ENCODE assay signal across 22 cellular contexts in genomic region chr9:125475385-125475784, GRCh38.
A peak's percentile ranks its signal among the peaks of the same experiment; 100 is the strongest.
DNase-seq lines count a peak whose midpoint lies in the region; ATAC-seq, FAIRE-seq and TF ChIP-seq lines count a peak whose summit lies in the region.
"Had no signal": no experiment of that assay in that cellular context is flagged by ENCODE, and none has a peak within 500 bp of the region (broad histone marks: within the 10 kb centered on the region; RNA-seq: fewer than 3 reads in every experiment).

No MANE protein-coding gene starts in this region.

- H3K4me1 ChIP-seq in liver (ENCODE audit: control insufficient read depth in 4 of 4, insufficient read depth in 4 of 4, low read length in 3 of 4) (peaks cover 20 to 53% (median 35%) of the 10 kb centered on the region in 4 donors), HepG2 (ENCODE audit: insufficient read depth, low read length) (peaks cover 33% of the 10 kb centered on the region), right lobe of liver (peaks cover 0 to 48% (median 27%) of the 10 kb centered on the region in 4 donors), trophoblast cell (ENCODE audit: control insufficient read depth in 1 of 2, insufficient read depth in 2 of 2, low read length in 2 of 2) (peaks cover 21 to 42% of the 10 kb centered on the region in 2 experiments), vagina (peaks cover 31% of the 10 kb centered on the region)
- H3K4me1 ChIP-seq: BLaER1 had no signal

- CTCF ChIA-PET in HepG2 (lab: Yijun Ruan, JAX; ENCODE audit: low intra/inter-chr PET ratio, low total read pairs) = no interaction called here

- no peak overlapping the region for H2BK5ac ChIP-seq in trophoblast cell (ENCODE audit: low read depth, low read length, poor library complexity)

- DNase-seq in HepG2 (ENCODE audit: low spot score) (no peak), right lobe of liver (peak; percentile 61 to 92 (median 87)), trophoblast cell (no peak), vagina (ENCODE audit: extremely low spot score in 2 of 2) (no peak)
- DNase-seq in activated CD8-positive, alpha-beta memory T cell treated with anti-CD3 and anti-CD28 coated beads for 24 hours = no peak
- DNase-seq: Calu3; CD4-positive, alpha-beta memory T cell; EL; GM23248; HCEC 1CT; NCI-H345; NCI-H524 treated with DMSO at 0.1 percent for 48 hours; PC-9 had no signal

- H3K27ac ChIP-seq in liver (ENCODE audit: low read depth in 1 of 2, low read length in 2 of 2) = peak overlapping the region; percentile 48 to 65
- no peak overlapping the region for H3K27ac ChIP-seq in HepG2 (ENCODE audit: extremely low read length, insufficient read depth, low read length)
- peak overlapping the region; percentile 47 to 87 (median 77) for H3K27ac ChIP-seq in right lobe of liver
- H3K27ac ChIP-seq in trophoblast cell (ENCODE audit: low read depth, low read length) = no peak overlapping the region
- peak overlapping the region; percentile 69 for H3K27ac ChIP-seq in vagina
- H3K27ac ChIP-seq: BLaER1, GM23248, PC-9, RWPE1, SJSA1 had no signal

- no peaks in the 10 kb centered on the region for H3K9me3 Mint-ChIP-seq in activated T-helper 17 cell treated with anti-CD3 and anti-CD28 coated beads, Interleukin-2, amount 50 U/mL, for 72 hours

- 38% methylated on average over 6 of the region's 6 CpGs for WGBS in liver
- WGBS in HepG2 (ENCODE audit: low lambda C conversion rate) = 96% methylated on average over 6 of the region's 6 CpGs
- 39% methylated on average over 6 of the region's 6 CpGs for WGBS in right lobe of liver (ENCODE audit: insufficient coverage, low coverage, low lambda C conversion rate, missing lambda C conversion rate)
- no CpG with 5 or more reads among the region's 6 CpGs for WGBS in trophoblast cell (ENCODE audit: extremely low coverage, insufficient coverage, insufficient read length)

- H3K36me3 ChIP-seq in liver (ENCODE audit: control insufficient read depth in 4 of 4, insufficient read depth in 3 of 4, low read depth in 1 of 4, low read length in 3 of 4) (no peaks in the 10 kb centered on the region), HepG2 (replicated peaks in 1 of 2; ENCODE audit: control insufficient read depth in 1 of 2, insufficient read depth in 2 of 2, low read length in 2 of 2) (peaks cover 0 to 1% of the 10 kb centered on the region in 2 experiments; a peak in 1 of 5 replicates), right lobe of liver (no peaks in the 10 kb centered on the region), trophoblast cell (ENCODE audit: control insufficient read depth in 1 of 2, insufficient read depth in 2 of 2, low read length in 2 of 2) (peaks cover 0 to 2% of the 10 kb centered on the region in 2 experiments), vagina (peaks cover 0 to 7% of the 10 kb centered on the region in 2 donors)
- H3K36me3 ChIP-seq: SJSA1 had no signal

- TF ChIP-seq CTCF in liver (IDR thresholded peaks at IDR 0.05; ENCODE audit: low read depth, low read length, missing input control) (no peak), HepG2 (CRISPR knock-in tag; IDR thresholded peaks at IDR 0.05) (no peak), right lobe of liver (IDR thresholded peaks at IDR 0.05) (no peak), vagina (IDR thresholded peaks at IDR 0.05) (no peak)

- in situ Hi-C loops in HepG2 (cut with HindIII; ENCODE audit: extremely low pct_ligation_motif_present, low pct_unique_long_range_greater_than_20kb) = no loop called here

- TF ChIP-seq RAD21 in liver (IDR thresholded peaks at IDR 0.05) (peak; percentile 45 to 62), HepG2 (CRISPR knock-in tag; IDR thresholded peaks at IDR 0.05) (no peak)

- TF ChIP-seq EP300 in HepG2 (IDR thresholded peaks at IDR 0.05; ENCODE audit: low read depth in 2 of 2, low read length in 2 of 2) (no peak), HepG2 (CRISPR knock-in tag; IDR thresholded peaks at IDR 0.05; ENCODE audit: borderline replicate concordance) (no peak)

- H3K14ac ChIP-seq in trophoblast cell (ENCODE audit: low read length) = no peak overlapping the region

- intact Hi-C loops in HepG2 (cut with micrococcal nuclease; ENCODE audit: unreplicated experiment) = no loop called here
- intact Hi-C loops in right lobe of liver (cut with DNase I) = no loop called here
- intact Hi-C loops in vagina (cut with DNase I) = no loop called here

- H3K36me3 Mint-ChIP-seq in activated T-helper 17 cell treated with anti-CD3 and anti-CD28 coated beads, Interleukin-2, amount 50 U/mL, for 72 hours (ENCODE audit: low read depth) = peaks cover 58% of the 10 kb centered on the region

- H3K27me3 ChIP-seq in liver (ENCODE audit: control insufficient read depth in 4 of 4, insufficient read depth in 4 of 4, low read length in 3 of 4) (no peaks in the 10 kb centered on the region), HepG2 (ENCODE audit: control insufficient read depth in 1 of 2, insufficient read depth in 2 of 2, low read length in 2 of 2) (no peaks in the 10 kb centered on the region), right lobe of liver (no peaks in the 10 kb centered on the region), trophoblast cell (ENCODE audit: insufficient read depth, low read length) (no peaks in the 10 kb centered on the region), vagina (no peaks in the 10 kb centered on the region)
- H3K27me3 ChIP-seq: BLaER1, SJSA1 had no signal

- H3K4me3 Mint-ChIP-seq in activated T-helper 17 cell treated with anti-CD3 and anti-CD28 coated beads, Interleukin-2, amount 50 U/mL, for 72 hours = no peak overlapping the region
- H3K4me3 Mint-ChIP-seq: CD4-positive, alpha-beta memory T cell had no signal

- H3K9ac ChIP-seq in liver (ENCODE audit: low read depth in 1 of 2, low read length in 2 of 2) (no peak overlapping the region), HepG2 (ENCODE audit: insufficient read depth, low read depth, low read length) (no peak overlapping the region), trophoblast cell (ENCODE audit: low read length) (no peak overlapping the region)
- H3K9ac ChIP-seq: BLaER1, GM23248 had no signal

- no peak overlapping the region for H4K8ac ChIP-seq in trophoblast cell (ENCODE audit: low read depth, low read length)

- H2BK120ac ChIP-seq in trophoblast cell (ENCODE audit: insufficient read depth, low read length, poor library complexity) = no peak overlapping the region

- FAIRE-seq in HepG2 (lab: Jason Lieb, UNC) = no peak
- FAIRE-seq: GM12878, GM19239, HTR-8/SVneo had no signal

- no peak overlapping the region for H3K18ac ChIP-seq in trophoblast cell (ENCODE audit: low read length)

- H3K4me1 Mint-ChIP-seq in activated T-helper 17 cell treated with anti-CD3 and anti-CD28 coated beads, Interleukin-2, amount 50 U/mL, for 72 hours = peaks cover 5% of the 10 kb centered on the region
- H3K4me1 Mint-ChIP-seq: CD4-positive, alpha-beta memory T cell had no signal

- H3K23ac ChIP-seq in trophoblast cell (ENCODE audit: low read length) = peak overlapping the region; percentile 29

- no peaks in the 10 kb centered on the region for H3K27me3 Mint-ChIP-seq in activated T-helper 17 cell treated with anti-CD3 and anti-CD28 coated beads, Interleukin-2, amount 50 U/mL, for 72 hours
- H3K27me3 Mint-ChIP-seq: CD4-positive, alpha-beta memory T cell had no signal

- H2BK12ac ChIP-seq in trophoblast cell (ENCODE audit: low read length) = no peak overlapping the region

- no peak overlapping the region for H4K12ac ChIP-seq in trophoblast cell (ENCODE audit: low read depth, low read length)

- H2AK5ac ChIP-seq in trophoblast cell (ENCODE audit: low read length) = no peak overlapping the region

- H2AFZ ChIP-seq in HepG2 (ENCODE audit: low read length) = no peak overlapping the region
- no peak overlapping the region for H2AFZ ChIP-seq in trophoblast cell (ENCODE audit: insufficient read depth, low read length, poor library complexity)
- H2AFZ ChIP-seq: GM23248, PC-9 had no signal

- H3K4me3 ChIP-seq in liver (ENCODE audit: low read depth in 1 of 3, low read length in 3 of 3) (no peak overlapping the region), HepG2 (replicated peaks in 1 of 3; ENCODE audit: insufficient read depth in 1 of 3, low read depth in 2 of 3, low read length in 3 of 3) (no peak overlapping the region), right lobe of liver (no peak overlapping the region), trophoblast cell (ENCODE audit: low read depth, low read length) (no peak overlapping the region), vagina (no peak overlapping the region)
- H3K4me3 ChIP-seq: BLaER1, GM12878, GM23248, PC-9, SJSA1 had no signal

- H3K79me2 ChIP-seq in HepG2 (ENCODE audit: insufficient read depth, low read length) = no peaks in the 10 kb centered on the region
- H3K79me2 ChIP-seq in trophoblast cell (ENCODE audit: control insufficient read depth, insufficient read depth, low read length, poor library complexity) = peaks cover 3% of the 10 kb centered on the region

- H3K4ac ChIP-seq in trophoblast cell (ENCODE audit: low read depth, low read length) = no peak overlapping the region

- TF ChIP-seq POLR2A in HepG2 (IDR thresholded peaks at IDR 0.05; ENCODE audit: insufficient read depth in 1 of 2, low read depth in 2 of 2, low read length in 2 of 2) (no peak), right lobe of liver (IDR thresholded peaks at IDR 0.05) (peak; percentile 25), vagina (IDR thresholded peaks at IDR 0.05) (no peak)

- H3K4me2 ChIP-seq in HepG2 (ENCODE audit: low read depth, low read length) = no peak overlapping the region
- H3K4me2 ChIP-seq in trophoblast cell (ENCODE audit: low read length) = no peak overlapping the region
- H3K4me2 ChIP-seq: BLaER1, PC-9 had no signal

- no peaks in the 10 kb centered on the region for H4K20me1 ChIP-seq in HepG2 (ENCODE audit: insufficient read depth, low read length)

- BruUV-seq in HepG2 (replicated peaks; lab: Mats Ljungman, UMichigan) = no TSS peak

- ATAC-seq in HepG2 (no peak), right lobe of liver (peak; percentile 90 to 97 (median 96)), HG03521 (IDR thresholded peaks at IDR 0.05; ENCODE audit: unreplicated experiment) (no peak)
- no peak for ATAC-seq in activated T-helper 17 cell treated with anti-CD3 and anti-CD28 coated beads, Interleukin-2, amount 50 U/mL, for 72 hours (replicated peaks)
- ATAC-seq: GM12878 had no signal

- H3K27ac Mint-ChIP-seq in activated T-helper 17 cell treated with anti-CD3 and anti-CD28 coated beads, Interleukin-2, amount 50 U/mL, for 72 hours = no peak overlapping the region
- H3K27ac Mint-ChIP-seq: CD4-positive, alpha-beta memory T cell had no signal

- POLR2A ChIA-PET in HepG2 (lab: Yijun Ruan, JAX) = no interaction called here

- no peaks in the 10 kb centered on the region for H3K9me3 ChIP-seq in liver (ENCODE audit: control insufficient read depth in 4 of 4, low read length in 3 of 4)
- no peaks in the 10 kb centered on the region for H3K9me3 ChIP-seq in HepG2 (ENCODE audit: low read length)
- H3K9me3 ChIP-seq in right lobe of liver = no peaks in the 10 kb centered on the region
- H3K9me3 ChIP-seq in trophoblast cell (ENCODE audit: insufficient read depth, low read depth, low read length) = no peaks in the 10 kb centered on the region
- no peaks in the 10 kb centered on the region for H3K9me3 ChIP-seq in vagina
- H3K9me3 ChIP-seq: BLaER1, SJSA1 had no signal

- H4K91ac ChIP-seq in trophoblast cell (ENCODE audit: low read depth, low read length) = no peak overlapping the region

- H3K79me1 ChIP-seq in trophoblast cell (ENCODE audit: low read length) = peaks cover 7% of the 10 kb centered on the region

TF ChIP-seq in liver, 16 proteins besides CTCF, POLR2A, EP300 and RAD21 (continues in another document):
- TF ChIP-seq FOXA2 (IDR thresholded peaks at IDR 0.05) = no peak

TF ChIP-seq in HepG2, 621 proteins besides CTCF, POLR2A, EP300 and RAD21 (continues in another document):
- TF ChIP-seq ATM (IDR thresholded peaks at IDR 0.05; ENCODE audit: borderline replicate concordance) = no peak

Comparison
In these comparisons a context has a peak if more than half of its experiments do, and no peak if none do; other contexts are left out.
1. H3K27ac ChIP-seq: peak in liver (2 of 2), right lobe of liver (3 of 3) and vagina (single experiment); none in HepG2 (single experiment) and trophoblast cell (single experiment).
2. ATAC-seq: peak in right lobe of liver (4 of 4); none in HepG2 (single experiment), HG03521 (single experiment) and activated T-helper 17 cell treated with anti-CD3 and anti-CD28 coated beads, Interleukin-2, amount 50 U/mL, for 72 hours (single experiment).
3. DNase-seq: peak in right lobe of liver (3 of 3); none in HepG2 (single experiment), trophoblast cell (0 of 2), vagina (0 of 2) and activated CD8-positive, alpha-beta memory T cell treated with anti-CD3 and anti-CD28 coated beads for 24 hours (single experiment).